ENCODE assay signal across 1 cellular context in the genomic region with DNA sequence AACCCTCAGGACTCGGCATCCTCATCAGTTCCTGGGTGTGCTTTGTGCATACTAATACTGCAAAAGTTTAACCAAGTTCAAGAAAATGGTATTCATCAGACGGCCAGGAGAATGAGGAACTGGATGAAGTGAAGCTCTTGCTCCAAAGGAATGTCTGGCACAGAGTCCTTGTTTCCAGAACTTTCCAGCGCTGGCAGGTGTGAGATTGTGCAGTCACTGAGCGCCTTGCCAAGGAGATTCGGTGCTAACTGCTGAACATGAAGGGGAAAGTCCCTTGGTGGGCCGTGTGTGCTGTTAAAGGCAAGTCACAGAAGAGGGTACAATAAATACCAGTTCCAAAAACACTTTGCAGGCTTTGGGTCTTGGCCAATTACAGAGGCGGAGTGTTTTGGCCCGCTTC.
TF ChIP-seq lines count a peak whose summit lies in the region.

No MANE protein-coding gene starts in this region.

TF ChIP-seq in GM12878, 131 proteins besides CTCF, POLR2A, EP300 and RAD21:
- TF ChIP-seq, protein P1, sequence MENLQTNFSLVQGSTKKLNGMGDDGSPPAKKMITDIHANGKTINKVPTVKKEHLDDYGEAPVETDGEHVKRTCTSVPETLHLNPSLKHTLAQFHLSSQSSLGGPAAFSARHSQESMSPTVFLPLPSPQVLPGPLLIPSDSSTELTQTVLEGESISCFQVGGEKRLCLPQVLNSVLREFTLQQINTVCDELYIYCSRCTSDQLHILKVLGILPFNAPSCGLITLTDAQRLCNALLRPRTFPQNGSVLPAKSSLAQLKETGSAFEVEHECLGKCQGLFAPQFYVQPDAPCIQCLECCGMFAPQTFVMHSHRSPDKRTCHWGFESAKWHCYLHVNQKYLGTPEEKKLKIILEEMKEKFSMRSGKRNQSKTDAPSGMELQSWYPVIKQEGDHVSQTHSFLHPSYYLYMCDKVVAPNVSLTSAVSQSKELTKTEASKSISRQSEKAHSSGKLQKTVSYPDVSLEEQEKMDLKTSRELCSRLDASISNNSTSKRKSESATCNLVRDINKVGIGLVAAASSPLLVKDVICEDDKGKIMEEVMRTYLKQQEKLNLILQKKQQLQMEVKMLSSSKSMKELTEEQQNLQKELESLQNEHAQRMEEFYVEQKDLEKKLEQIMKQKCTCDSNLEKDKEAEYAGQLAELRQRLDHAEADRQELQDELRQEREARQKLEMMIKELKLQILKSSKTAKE (IDR thresholded peaks at IDR 0.05; ENCODE audit: low read depth, poor library complexity, severe bottlenecking): no peak
- TF ChIP-seq, protein P2, sequence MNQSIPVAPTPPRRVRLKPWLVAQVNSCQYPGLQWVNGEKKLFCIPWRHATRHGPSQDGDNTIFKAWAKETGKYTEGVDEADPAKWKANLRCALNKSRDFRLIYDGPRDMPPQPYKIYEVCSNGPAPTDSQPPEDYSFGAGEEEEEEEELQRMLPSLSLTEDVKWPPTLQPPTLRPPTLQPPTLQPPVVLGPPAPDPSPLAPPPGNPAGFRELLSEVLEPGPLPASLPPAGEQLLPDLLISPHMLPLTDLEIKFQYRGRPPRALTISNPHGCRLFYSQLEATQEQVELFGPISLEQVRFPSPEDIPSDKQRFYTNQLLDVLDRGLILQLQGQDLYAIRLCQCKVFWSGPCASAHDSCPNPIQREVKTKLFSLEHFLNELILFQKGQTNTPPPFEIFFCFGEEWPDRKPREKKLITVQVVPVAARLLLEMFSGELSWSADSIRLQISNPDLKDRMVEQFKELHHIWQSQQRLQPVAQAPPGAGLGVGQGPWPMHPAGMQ (IDR thresholded peaks at IDR 0.05; ENCODE audit: borderline replicate concordance): no peak
- TF ChIP-seq GABPA (IDR thresholded peaks at IDR 0.05; ENCODE audit: low read depth) (no peak), KDM1A (IDR thresholded peaks at IDR 0.05; ENCODE audit: borderline replicate concordance) (no peak), MYC (IDR thresholded peaks at IDR 0.05; ENCODE audit: insufficient read depth, insufficient read length, insufficient replicate concordance, low read length, severe bottlenecking) (no peak), NR2F1 (conservative IDR thresholded peaks at IDR 0.05) (no peak), CREM (IDR thresholded peaks at IDR 0.05; ENCODE audit: low read depth) (no peak), MEF2A (IDR thresholded peaks at IDR 0.05; ENCODE audit: insufficient read depth, low read depth, low read length) (no peak), HDAC2 (IDR thresholded peaks at IDR 0.05) (no peak), KAT2A (conservative IDR thresholded peaks at IDR 0.05; ENCODE audit: control insufficient read depth, low read depth, low read length) (no peak), CREB1 (IDR thresholded peaks at IDR 0.05; ENCODE audit: low read depth) (no peak), NFIC (IDR thresholded peaks at IDR 0.05; ENCODE audit: low read depth, low read length) (no peak), FOS (IDR thresholded peaks at IDR 0.05; ENCODE audit: borderline replicate concordance, extremely low read depth, insufficient read length) (no peak)
- TF ChIP-seq, protein P3, sequence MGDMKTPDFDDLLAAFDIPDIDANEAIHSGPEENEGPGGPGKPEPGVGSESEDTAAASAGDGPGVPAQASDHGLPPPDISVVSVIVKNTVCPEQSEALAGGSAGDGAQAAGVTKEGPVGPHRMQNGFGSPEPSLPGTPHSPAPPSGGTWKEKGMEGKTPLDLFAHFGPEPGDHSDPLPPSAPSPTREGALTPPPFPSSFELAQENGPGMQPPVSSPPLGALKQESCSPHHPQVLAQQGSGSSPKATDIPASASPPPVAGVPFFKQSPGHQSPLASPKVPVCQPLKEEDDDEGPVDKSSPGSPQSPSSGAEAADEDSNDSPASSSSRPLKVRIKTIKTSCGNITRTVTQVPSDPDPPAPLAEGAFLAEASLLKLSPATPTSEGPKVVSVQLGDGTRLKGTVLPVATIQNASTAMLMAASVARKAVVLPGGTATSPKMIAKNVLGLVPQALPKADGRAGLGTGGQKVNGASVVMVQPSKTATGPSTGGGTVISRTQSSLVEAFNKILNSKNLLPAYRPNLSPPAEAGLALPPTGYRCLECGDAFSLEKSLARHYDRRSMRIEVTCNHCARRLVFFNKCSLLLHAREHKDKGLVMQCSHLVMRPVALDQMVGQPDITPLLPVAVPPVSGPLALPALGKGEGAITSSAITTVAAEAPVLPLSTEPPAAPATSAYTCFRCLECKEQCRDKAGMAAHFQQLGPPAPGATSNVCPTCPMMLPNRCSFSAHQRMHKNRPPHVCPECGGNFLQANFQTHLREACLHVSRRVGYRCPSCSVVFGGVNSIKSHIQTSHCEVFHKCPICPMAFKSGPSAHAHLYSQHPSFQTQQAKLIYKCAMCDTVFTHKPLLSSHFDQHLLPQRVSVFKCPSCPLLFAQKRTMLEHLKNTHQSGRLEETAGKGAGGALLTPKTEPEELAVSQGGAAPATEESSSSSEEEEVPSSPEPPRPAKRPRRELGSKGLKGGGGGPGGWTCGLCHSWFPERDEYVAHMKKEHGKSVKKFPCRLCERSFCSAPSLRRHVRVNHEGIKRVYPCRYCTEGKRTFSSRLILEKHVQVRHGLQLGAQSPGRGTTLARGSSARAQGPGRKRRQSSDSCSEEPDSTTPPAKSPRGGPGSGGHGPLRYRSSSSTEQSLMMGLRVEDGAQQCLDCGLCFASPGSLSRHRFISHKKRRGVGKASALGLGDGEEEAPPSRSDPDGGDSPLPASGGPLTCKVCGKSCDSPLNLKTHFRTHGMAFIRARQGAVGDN (IDR thresholded peaks at IDR 0.05): no peak
- TF ChIP-seq, protein P4, sequence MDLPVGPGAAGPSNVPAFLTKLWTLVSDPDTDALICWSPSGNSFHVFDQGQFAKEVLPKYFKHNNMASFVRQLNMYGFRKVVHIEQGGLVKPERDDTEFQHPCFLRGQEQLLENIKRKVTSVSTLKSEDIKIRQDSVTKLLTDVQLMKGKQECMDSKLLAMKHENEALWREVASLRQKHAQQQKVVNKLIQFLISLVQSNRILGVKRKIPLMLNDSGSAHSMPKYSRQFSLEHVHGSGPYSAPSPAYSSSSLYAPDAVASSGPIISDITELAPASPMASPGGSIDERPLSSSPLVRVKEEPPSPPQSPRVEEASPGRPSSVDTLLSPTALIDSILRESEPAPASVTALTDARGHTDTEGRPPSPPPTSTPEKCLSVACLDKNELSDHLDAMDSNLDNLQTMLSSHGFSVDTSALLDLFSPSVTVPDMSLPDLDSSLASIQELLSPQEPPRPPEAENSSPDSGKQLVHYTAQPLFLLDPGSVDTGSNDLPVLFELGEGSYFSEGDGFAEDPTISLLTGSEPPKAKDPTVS (IDR thresholded peaks at IDR 0.05; ENCODE audit: low read depth, low read length): no peak
